In the genomic region with DNA sequence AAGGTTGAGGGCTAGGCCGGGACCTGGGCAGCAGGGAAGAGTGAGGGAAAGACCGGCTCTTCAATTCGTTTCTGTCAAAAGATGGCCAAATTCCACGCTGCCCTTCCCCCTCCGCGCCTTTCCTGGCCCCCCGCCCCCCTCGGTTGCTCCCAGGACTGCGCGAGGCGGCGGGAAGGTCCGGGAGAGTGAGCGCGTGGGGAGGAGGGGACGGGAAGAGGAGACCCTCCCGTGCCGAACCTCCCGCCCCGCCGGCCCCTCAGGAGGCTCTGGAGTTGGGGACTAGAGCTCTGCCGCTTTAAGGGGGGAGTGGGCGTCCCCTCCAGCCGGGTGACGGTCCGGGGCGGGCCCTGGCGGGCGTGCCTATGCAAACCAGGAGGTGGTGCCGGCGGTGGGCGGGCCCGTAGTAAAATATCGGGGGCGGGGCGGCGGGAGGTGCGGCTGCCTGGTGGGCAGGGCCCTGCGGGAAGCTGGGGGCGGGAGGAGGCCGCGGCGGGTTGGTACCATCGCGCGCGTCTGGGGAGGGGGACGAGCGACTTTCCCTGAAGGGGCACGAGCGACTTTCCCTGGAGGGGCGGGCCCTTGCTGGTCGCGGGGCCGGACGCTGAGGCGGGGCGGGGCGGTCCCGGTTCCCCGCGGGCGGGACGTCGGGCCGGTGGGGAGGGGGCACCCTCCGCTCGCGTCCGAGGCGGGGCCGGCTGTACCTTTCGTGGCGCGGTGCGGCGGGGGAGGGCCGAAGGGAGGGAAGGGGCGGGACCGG, we compare ENCODE assay signal across 8 cellular contexts. TPM values are rescaled to one million over a fixed set of nuclear protein-coding genes. Genes with fewer than 3 reads are reported as not detected.
A peak's percentile ranks its signal among the peaks of the same experiment; 100 is the strongest.
DNase-seq lines count a peak whose midpoint lies in the region; ATAC-seq and TF ChIP-seq lines count a peak whose summit lies in the region.

No MANE protein-coding gene starts in this region.

- H3K36me3 ChIP-seq in SU-DHL-6 (ENCODE audit: low read length) (no peaks in the 10 kb centered on the region), cardiac muscle cell (no peaks in the 10 kb centered on the region), parathyroid adenoma (ENCODE audit: control insufficient read depth, insufficient read depth, low read length) (no peaks in the 10 kb centered on the region), tibial artery (no peaks in the 10 kb centered on the region)

- peaks cover 7% of the 10 kb centered on the region for H3K4me1 ChIP-seq in cardiac muscle cell (ENCODE audit: low read depth)
- no peaks in the 10 kb centered on the region for H3K4me1 ChIP-seq in parathyroid adenoma
- peaks cover 0 to 39% (median 12%) of the 10 kb centered on the region in 4 donors for H3K4me1 ChIP-seq in tibial artery

- CTCF ChIA-PET in GM10248 (lab: Yijun Ruan, JAX), result interaction anchor here (1.1 to 1.6 kb wide), 2 partner anchors 9 to 39 kb away, joined by 3 read pairs; no protein-coding TSS in a partner anchor

- H3K9ac ChIP-seq in SU-DHL-6 (ENCODE audit: low read length) (peak overlapping the region; percentile 71), parathyroid adenoma (no peak overlapping the region)

- H3K9me3 ChIP-seq in SU-DHL-6 (ENCODE audit: insufficient read depth, low read length) (no peaks in the 10 kb centered on the region), cardiac muscle cell (ENCODE audit: low read depth) (no peaks in the 10 kb centered on the region), parathyroid adenoma (ENCODE audit: control insufficient read depth, low read length) (no peaks in the 10 kb centered on the region), tibial artery (no peaks in the 10 kb centered on the region)

- H3K27me3 ChIP-seq in SU-DHL-6 (ENCODE audit: low read length) (no peaks in the 10 kb centered on the region), cardiac muscle cell (no peaks in the 10 kb centered on the region), parathyroid adenoma (ENCODE audit: control insufficient read depth, insufficient read depth, low read length) (no peaks in the 10 kb centered on the region), tibial artery (no peaks in the 10 kb centered on the region)

- POLR2A ChIA-PET in GM10248 (lab: Yijun Ruan, JAX), result interaction anchor here (1.2 kb wide), 1 partner anchor 515 kb away, joined by 3 read pairs; no protein-coding TSS in a partner anchor

- H3K4me3 ChIP-seq in SU-DHL-6 (ENCODE audit: insufficient read depth, low read length, poor library complexity, severe bottlenecking) (peak overlapping the region; percentile 63), cardiac muscle cell (peak overlapping the region; percentile 96), parathyroid adenoma (ENCODE audit: low read depth, low read length) (peak overlapping the region; percentile 69), tibial artery (peak overlapping the region; percentile 57 to 68)

- no peaks in the 10 kb centered on the region for H3K79me2 ChIP-seq in SU-DHL-6 (ENCODE audit: insufficient read depth, low read length)
- H3K79me2 ChIP-seq in parathyroid adenoma, result peaks cover 6% of the 10 kb centered on the region

- intact Hi-C loops in tibial artery (cut with DNase I; ENCODE audit: low total_unique reads), result loop anchor here (2.0 to 10.0 kb wide), 2 partner anchors 59 to 175 kb away; partner anchors contain the start of gene BCL9

- peak overlapping the region; percentile 68 for H3K27ac ChIP-seq in SU-DHL-6 (ENCODE audit: low read depth, low read length)
- peak overlapping the region; percentile 87 for H3K27ac ChIP-seq in cardiac muscle cell
- peak overlapping the region; percentile 83 for H3K27ac ChIP-seq in parathyroid adenoma
- peak overlapping the region; percentile 82 to 91 for H3K27ac ChIP-seq in tibial artery

- H4K20me1 ChIP-seq in SU-DHL-6 (ENCODE audit: low read depth, low read length), result no peaks in the 10 kb centered on the region; the same call in 1 of the 2 replicates

- DNase-seq in GM10248 (ENCODE audit: extremely low spot score) (peak; percentile 96), NCI-H128 (lab: John Stamatoyannopoulos, UW; ENCODE audit: unreplicated experiment) (peak; percentile 95), cardiac muscle cell (ENCODE audit: low read depth in 1 of 2, low spot score in 1 of 2) (peak; percentile 99), tibial artery (peak; percentile 96 to 98)
- peak; percentile 96 for DNase-seq in activated naive CD8-positive, alpha-beta T cell treated with anti-CD3 and anti-CD28 coated beads, Interleukin-2, amount 50 U/mL, for 16 hours (ENCODE audit: low read depth, low spot score)

- TF ChIP-seq CTCF in GM10248 (IDR thresholded peaks at IDR 0.05; ENCODE audit: control extremely low read depth, extremely low read depth, low read depth, missing control alignments) (no peak), SU-DHL-6 (IDR thresholded peaks at IDR 0.05; ENCODE audit: insufficient read depth, low read length, poor library complexity, severe bottlenecking) (no peak), cardiac muscle cell (IDR thresholded peaks at IDR 0.05; ENCODE audit: low read depth, low read length) (no peak), parathyroid adenoma (IDR thresholded peaks at IDR 0.05) (no peak), tibial artery (IDR thresholded peaks at IDR 0.05) (peak in 1 of 2 experiments; percentile 20)

- H2AFZ ChIP-seq in SU-DHL-6 (ENCODE audit: low read depth, low read length, severe bottlenecking) (peak overlapping the region; percentile 94), parathyroid adenoma (peak overlapping the region; percentile 70)

- no peaks in the 10 kb centered on the region for H3K9me2 ChIP-seq in SU-DHL-6 (replicated peaks; ENCODE audit: insufficient read depth, low read length)

- H3F3A ChIP-seq in SU-DHL-6 (ENCODE audit: insufficient read depth), result no peaks in the 10 kb centered on the region

- H3K4me2 ChIP-seq in SU-DHL-6 (ENCODE audit: low read depth, low read length, poor library complexity, severe bottlenecking) (peak overlapping the region; percentile 82), parathyroid adenoma (ENCODE audit: low read length) (peak overlapping the region; percentile 92)

- ATAC-seq in HG02759 (IDR thresholded peaks at IDR 0.05; ENCODE audit: unreplicated experiment), result peak; percentile 86

RNA-seq across cellular contexts. Expression of gene BCL9, which starts 58.2 kb away (rescaled TPM):
- 27.5 and 34.7 TPM in 2 replicates for total RNA-seq in cardiac muscle cell
- 33.0 and 34.5 TPM in 2 replicates for polyA plus RNA-seq in cardiac muscle cell

Comparison
In these comparisons a context has a peak if more than half of its experiments do, and no peak if none do; other contexts are left out.
1. Peak in every context shown above with its lines: DNase-seq, ATAC-seq, H3K4me3 ChIP-seq and H3K27ac ChIP-seq.